In genomic region chr7:47100815-47101435, GRCh38 we compare ENCODE assay signal across 8 cellular contexts.
DNase-seq lines count a peak whose midpoint lies in the region; ATAC-seq, FAIRE-seq and TF ChIP-seq lines count a peak whose summit lies in the region.

No MANE protein-coding gene starts in this region.

- TF ChIP-seq CTCF in LNCaP clone FGC (IDR thresholded peaks at IDR 0.05; ENCODE audit: control insufficient read depth, extremely low read depth, insufficient read depth) = peak; percentile 91
- TF ChIP-seq CTCF in keratinocyte (optimal IDR thresholded peaks at IDR 0.05 in 1 of 3, IDR thresholded peaks at IDR 0.05 in 1 of 3, conservative IDR thresholded peaks at IDR 0.05 in 1 of 3; ENCODE audit: extremely low read depth in 1 of 3, insufficient read depth in 2 of 3, low read length in 3 of 3) = peak; percentile 76 to 86 (median 84)

- H3K9ac ChIP-seq in keratinocyte (ENCODE audit: control insufficient read depth, extremely low read depth, insufficient read depth, low read length) = no peak overlapping the region

- no peak overlapping the region for H2AFZ ChIP-seq in keratinocyte (ENCODE audit: control insufficient read depth, low read length)

- H3K4me2 ChIP-seq in keratinocyte (ENCODE audit: control insufficient read depth, extremely low read depth, insufficient read depth, low read depth, low read length) = peak overlapping the region; percentile 63

- DNase-seq in EH (ENCODE audit: low read depth) (peak; percentile 62), LNCaP clone FGC (ENCODE audit: low read depth) (peak; percentile 54), UCSD-AML1 (lab: John Stamatoyannopoulos, UW; ENCODE audit: unreplicated experiment) (peak; percentile 29), keratinocyte (ENCODE audit: low read depth, low spot score) (no peak), inferior parietal cortex (ENCODE audit: extremely low spot score) (no peak)

- peak; percentile 41 for FAIRE-seq in keratinocyte (lab: Jason Lieb, UNC)

- no peak overlapping the region for H3K27ac ChIP-seq in keratinocyte (ENCODE audit: control insufficient read depth, insufficient read depth, low read length)

- dilution Hi-C loops in keratinocyte (cut with MboI; ENCODE audit: extremely low pct_ligation_motif_present, low sequenced_read_pairs) = no loop called here

- H3K27me3 ChIP-seq in keratinocyte (ENCODE audit: control insufficient read depth, extremely low read depth, insufficient read depth, low read length) = no peaks in the 10 kb centered on the region

- H3K9me3 ChIP-seq in keratinocyte (ENCODE audit: control insufficient read depth, low read depth, low read length) = no peaks in the 10 kb centered on the region

- ATAC-seq in HG03108 (IDR thresholded peaks at IDR 0.05; ENCODE audit: unreplicated experiment) = no peak
- no peak for ATAC-seq in HG03457 (IDR thresholded peaks at IDR 0.05; ENCODE audit: unreplicated experiment)
- ATAC-seq in GM21825 (IDR thresholded peaks at IDR 0.05; ENCODE audit: unreplicated experiment) = no peak

- H4K20me1 ChIP-seq in keratinocyte (ENCODE audit: control insufficient read depth, extremely low read depth, insufficient read depth, low read length) = no peaks in the 10 kb centered on the region

- no peaks in the 10 kb centered on the region for H3K4me1 ChIP-seq in keratinocyte (ENCODE audit: control insufficient read depth, extremely low read depth, insufficient read depth, low read length)

- H3K9me1 ChIP-seq in keratinocyte (ENCODE audit: control insufficient read depth, extremely low read depth, insufficient read depth, low read length) = no peaks in the 10 kb centered on the region

- H3K36me3 ChIP-seq in keratinocyte (ENCODE audit: control insufficient read depth in 2 of 2, extremely low read depth in 1 of 2, insufficient read depth in 2 of 2, low read length in 2 of 2) = no peaks in the 10 kb centered on the region

- no peak overlapping the region; the same call in 1 of the 2 replicates for H3K4me3 ChIP-seq in LNCaP clone FGC (ENCODE audit: low read depth, low read length)
- H3K4me3 ChIP-seq in keratinocyte (ENCODE audit: control insufficient read depth in 2 of 3, extremely low read depth in 1 of 3, insufficient read depth in 2 of 3, low read depth in 1 of 3, low read length in 3 of 3) = peak overlapping the region in 1 of 3 experiments; percentile 25

- H3K79me2 ChIP-seq in keratinocyte (ENCODE audit: control insufficient read depth, insufficient read depth, low read length) = no peaks in the 10 kb centered on the region

Comparison
In these comparisons a context has a peak if more than half of its experiments do, and no peak if none do; other contexts are left out.
1. DNase-seq: peak in EH (single experiment), LNCaP clone FGC (single experiment) and UCSD-AML1 (single experiment); none in keratinocyte (single experiment) and inferior parietal cortex (single experiment).